9 cellular contexts compared by ENCODE assay signal in the genomic region with DNA sequence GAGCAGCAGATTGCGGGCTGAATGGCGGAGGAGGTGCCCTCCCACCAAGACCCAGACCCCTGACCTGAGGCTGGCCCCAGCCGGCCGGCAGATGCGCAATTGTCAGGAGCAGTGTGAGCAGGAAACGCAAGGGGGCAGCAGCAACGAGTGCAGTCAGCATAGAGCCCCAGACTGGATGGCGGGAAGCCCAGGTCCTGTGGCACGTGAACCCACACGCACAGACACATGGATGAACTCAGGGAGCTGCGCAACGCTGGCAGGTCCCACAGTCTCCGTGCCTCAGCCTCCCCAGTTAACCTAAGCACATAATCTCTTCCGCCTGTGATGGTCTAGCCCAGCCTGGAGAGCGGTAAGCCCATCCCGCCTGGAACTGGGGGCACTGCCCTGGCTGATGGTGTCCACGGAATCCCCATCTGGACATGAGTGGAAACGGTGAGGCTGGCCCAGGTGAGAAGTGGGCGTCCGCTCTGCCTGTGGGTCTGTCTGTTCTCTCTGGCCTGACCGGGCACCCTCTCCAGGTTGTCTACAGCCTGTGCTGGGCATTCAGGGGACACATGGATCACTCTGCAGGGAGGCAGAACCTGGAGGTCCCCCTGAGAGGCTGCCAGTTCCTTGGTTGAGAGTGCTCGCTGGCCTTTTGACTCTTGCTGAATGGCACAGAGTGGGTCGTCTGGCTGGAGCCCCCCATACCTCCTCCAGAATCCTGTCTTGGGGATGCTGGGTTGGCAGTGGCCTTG. TPM values are rescaled to one million over a fixed set of nuclear protein-coding genes. Genes with fewer than 3 reads are reported as not detected.
A peak's percentile ranks its signal among the peaks of the same experiment; 100 is the strongest.
DNase-seq lines count a peak whose midpoint lies in the region; TF ChIP-seq lines count a peak whose summit lies in the region.
"Had no signal": no experiment of that assay in that cellular context is flagged by ENCODE, and none has a peak within 500 bp of the region (broad histone marks: within the 10 kb centered on the region; RNA-seq: fewer than 3 reads in every experiment).

No MANE protein-coding gene starts in this region.

- H3K9me3 Mint-ChIP-seq in activated CD4-positive, alpha-beta memory T cell treated with anti-CD3 and anti-CD28 coated beads for 36 hours, result peaks cover 2% of the 10 kb centered on the region
- H3K9me3 Mint-ChIP-seq in mesothelial cell of epicardium, result no peaks in the 10 kb centered on the region

- intact Hi-C loops in activated CD4-positive, alpha-beta memory T cell treated with anti-CD3 and anti-CD28 coated beads for 36 hours (cut with micrococcal nuclease), result loop anchor here (1.0 kb wide), 1 partner anchor 19 kb away; no protein-coding TSS in a partner anchor

- no peaks in the 10 kb centered on the region for H3K27me3 Mint-ChIP-seq in activated CD4-positive, alpha-beta memory T cell treated with anti-CD3 and anti-CD28 coated beads for 36 hours
- H3K27me3 Mint-ChIP-seq in mesothelial cell of epicardium (ENCODE audit: low read depth), result peaks cover 26% of the 10 kb centered on the region

- H3K27me3 ChIP-seq in effector memory CD4-positive, alpha-beta T cell (replicated peaks; ENCODE audit: control insufficient read depth, insufficient read depth, low read length, poor library complexity, severe bottlenecking), result no peaks in the 10 kb centered on the region

- no peak overlapping the region for H3K4me3 Mint-ChIP-seq in activated CD4-positive, alpha-beta memory T cell treated with anti-CD3 and anti-CD28 coated beads for 36 hours
- no peak overlapping the region for H3K4me3 Mint-ChIP-seq in mesothelial cell of epicardium
- H3K4me3 Mint-ChIP-seq: dendritic cell treated with granulocyte-macrophage colony-stimulating factor and Interleukin-4, amounts not matched to agents 40 ng/mL and 50 ng/mL, for 4 days had no signal

- no peak overlapping the region for H3K4me3 ChIP-seq in effector memory CD4-positive, alpha-beta T cell (ENCODE audit: insufficient read depth, low read depth, low read length, poor library complexity, severe bottlenecking)

- H3K27ac Mint-ChIP-seq in activated CD4-positive, alpha-beta memory T cell treated with anti-CD3 and anti-CD28 coated beads for 36 hours, result no peak overlapping the region
- H3K27ac Mint-ChIP-seq in mesothelial cell of epicardium, result no peak overlapping the region
- H3K27ac Mint-ChIP-seq: dendritic cell treated with granulocyte-macrophage colony-stimulating factor and Interleukin-4, amounts not matched to agents 40 ng/mL and 50 ng/mL, for 4 days had no signal

- no peaks in the 10 kb centered on the region for H3K36me3 Mint-ChIP-seq in activated CD4-positive, alpha-beta memory T cell treated with anti-CD3 and anti-CD28 coated beads for 36 hours
- no peaks in the 10 kb centered on the region for H3K36me3 Mint-ChIP-seq in mesothelial cell of epicardium

- CTCF ChIA-PET in activated CD4-positive, alpha-beta memory T cell treated with anti-CD3 and anti-CD28 coated beads for 36 hours (lab: Charles Lee), result interaction anchor here (0.6 to 2.9 kb wide), 6 partner anchors 11 to 21 kb away, joined by 3 to 11 read pairs (median 4); a partner anchor contains a TSS

- H3K4me1 ChIP-seq in effector memory CD4-positive, alpha-beta T cell (ENCODE audit: control insufficient read depth, insufficient read depth, low read length, poor library complexity, severe bottlenecking), result no peaks in the 10 kb centered on the region

- no peaks in the 10 kb centered on the region for H3K9me3 ChIP-seq in effector memory CD4-positive, alpha-beta T cell (ENCODE audit: control insufficient read depth, low read length)

- peak; percentile 65 for TF ChIP-seq CTCF in mesothelial cell of epicardium (IDR thresholded peaks at IDR 0.05; ENCODE audit: unreplicated experiment)

- peaks cover 3% of the 10 kb centered on the region for H3K4me1 Mint-ChIP-seq in activated CD4-positive, alpha-beta memory T cell treated with anti-CD3 and anti-CD28 coated beads for 36 hours (ENCODE audit: low read depth)
- no peaks in the 10 kb centered on the region for H3K4me1 Mint-ChIP-seq in mesothelial cell of epicardium

- DNase-seq in NCI-H2196 (lab: John Stamatoyannopoulos, UW; ENCODE audit: unreplicated experiment) (peak; percentile 67), NCI-H2196 treated with DMSO at 0.1 percent for 48 hours (lab: John Stamatoyannopoulos, UW; ENCODE audit: unreplicated experiment) (no peak), NCI-H128 (lab: John Stamatoyannopoulos, UW; ENCODE audit: unreplicated experiment) (peak; percentile 29), mesothelial cell of epicardium (ENCODE audit: low spot score in 2 of 2, unreplicated experiment in 2 of 2) (peak in 1 of 2 experiments; percentile 71), stromal cell of bone marrow (ENCODE audit: low read depth) (peak; percentile 26), NCI-H2107 treated with DMSO at 0.1 percent for 48 hours (lab: John Stamatoyannopoulos, UW; ENCODE audit: unreplicated experiment) (no peak)
- DNase-seq in activated CD4-positive, alpha-beta memory T cell treated with anti-CD3 and anti-CD28 coated beads for 36 hours, result peak; percentile 73
- peak in 2 of 3 donors; percentile 25 to 48 for DNase-seq in effector memory CD4-positive, alpha-beta T cell

- H3K36me3 ChIP-seq in effector memory CD4-positive, alpha-beta T cell (ENCODE audit: control insufficient read depth, insufficient read depth, low read length), result no peaks in the 10 kb centered on the region

- H3K27ac ChIP-seq in effector memory CD4-positive, alpha-beta T cell (ENCODE audit: insufficient read depth, low read length, poor library complexity, severe bottlenecking), result no peak overlapping the region

- POLR2A ChIA-PET in activated CD4-positive, alpha-beta memory T cell treated with anti-CD3 and anti-CD28 coated beads for 36 hours (lab: Charles Lee), result no interaction called here

RNA-seq across cellular contexts. Expression of a gene that starts 0.6 kb away (rescaled TPM):
- total RNA-seq in activated CD4-positive, alpha-beta memory T cell treated with anti-CD3 and anti-CD28 coated beads for 36 hours, result not detected
- not detected in 3 replicates for total RNA-seq in mesothelial cell of epicardium

RNA-seq across cellular contexts. Expression of a gene that starts 10.3 kb away (rescaled TPM):
- total RNA-seq in activated CD4-positive, alpha-beta memory T cell treated with anti-CD3 and anti-CD28 coated beads for 36 hours, result under 1 TPM; 0.29 to 0.33 TPM
- total RNA-seq in mesothelial cell of epicardium, result not detected in 3 replicates

RNA-seq across cellular contexts. Expression of a gene that starts 10.5 kb away (rescaled TPM):
- 10 to 100 TPM; 23.3 to 24.3 TPM for total RNA-seq in activated CD4-positive, alpha-beta memory T cell treated with anti-CD3 and anti-CD28 coated beads for 36 hours
- 5.0 to 6.2 TPM (median 5.6 TPM) in 3 replicates for total RNA-seq in mesothelial cell of epicardium

RNA-seq across cellular contexts. Expression of a gene that starts 33.5 kb away (rescaled TPM):
- total RNA-seq in activated CD4-positive, alpha-beta memory T cell treated with anti-CD3 and anti-CD28 coated beads for 36 hours, result 100 to 1,000 TPM; 279 to 287 TPM
- total RNA-seq in mesothelial cell of epicardium, result 179 to 187 TPM (median 180 TPM) in 3 replicates

RNA-seq across cellular contexts. Expression of a gene that starts 34.2 kb away (rescaled TPM):
- not detected for total RNA-seq in activated CD4-positive, alpha-beta memory T cell treated with anti-CD3 and anti-CD28 coated beads for 36 hours
- 2.5 to 3.1 TPM (median 2.7 TPM) in 3 replicates for total RNA-seq in mesothelial cell of epicardium

Comparison
In these comparisons a context has a peak if more than half of its experiments do, and no peak if none do; other contexts are left out.
1. DNase-seq: peak in NCI-H2196 (single experiment), NCI-H128 (single experiment), activated CD4-positive, alpha-beta memory T cell treated with anti-CD3 and anti-CD28 coated beads for 36 hours (single experiment), effector memory CD4-positive, alpha-beta T cell (2 of 3) and stromal cell of bone marrow (single experiment); none in NCI-H2196 treated with DMSO at 0.1 percent for 48 hours (single experiment) and NCI-H2107 treated with DMSO at 0.1 percent for 48 hours (single experiment).